Comparison of ENCODE assay signal across 8 cellular contexts in genomic region chr11:83827940-83828554, GRCh38.
DNase-seq lines count a peak whose midpoint lies in the region; ATAC-seq and TF ChIP-seq lines count a peak whose summit lies in the region.

No MANE protein-coding gene starts in this region.

- peak; percentile 68 for ATAC-seq in HG02571 (IDR thresholded peaks at IDR 0.05; ENCODE audit: unreplicated experiment)
- no peak for ATAC-seq in thoracic aorta (ENCODE audit: insufficient number of reproducible peaks, low FRiP score, low read depth)

- no peaks in the 10 kb centered on the region for H3K27me3 ChIP-seq in WERI-Rb-1 (ENCODE audit: insufficient read depth, low read depth, severe bottlenecking)
- H3K27me3 ChIP-seq in thoracic aorta (replicated peaks; ENCODE audit: insufficient read depth) = no peaks in the 10 kb centered on the region

- H3K4me3 ChIP-seq in WERI-Rb-1 (ENCODE audit: low read depth, low read length) (no peak overlapping the region), thoracic aorta (peak overlapping the region; percentile 49)

- H3K27ac ChIP-seq in WERI-Rb-1 (no peak overlapping the region), thoracic aorta (no peak overlapping the region)

- TF ChIP-seq CTCF in WERI-Rb-1 (IDR thresholded peaks at IDR 0.05; ENCODE audit: low read depth, low read length) = peak; percentile 36; the same call in 1 of the 2 replicates
- peak; percentile 35 for TF ChIP-seq CTCF in thoracic aorta (IDR thresholded peaks at IDR 0.05)

- H3K4me1 ChIP-seq in thoracic aorta (ENCODE audit: control insufficient read depth in 1 of 2, low read depth in 2 of 2) = no peaks in the 10 kb centered on the region

- DNase-seq in NOMO-1 treated with DMSO at 0.1 percent for 48 hours (lab: John Stamatoyannopoulos, UW; ENCODE audit: unreplicated experiment) (peak; percentile 53), NOMO-1 treated with dmso at 0.1 percent for 144 hours (lab: John Stamatoyannopoulos, UW; ENCODE audit: unreplicated experiment) (no peak), NCI-H1092 (lab: John Stamatoyannopoulos, UW) (peak; percentile 19), WERI-Rb-1 (peak; percentile 16), iPS-NIHi7 (ENCODE audit: extremely low spot score) (peak; percentile 55), thoracic aorta (ENCODE audit: low spot score) (no peak)
- DNase-seq in activated CD4-positive, alpha-beta T cell treated with anti-CD3 and anti-CD28 coated beads for 48 hours = no peak

- H3K36me3 ChIP-seq in WERI-Rb-1 = no peaks in the 10 kb centered on the region
- no peaks in the 10 kb centered on the region for H3K36me3 ChIP-seq in thoracic aorta

- H3K9me3 ChIP-seq in WERI-Rb-1 (ENCODE audit: severe bottlenecking) (no peaks in the 10 kb centered on the region), thoracic aorta (no peaks in the 10 kb centered on the region)

Comparison
In these comparisons a context has a peak if more than half of its experiments do, and no peak if none do; other contexts are left out.
1. DNase-seq: peak in NOMO-1 treated with DMSO at 0.1 percent for 48 hours (single experiment), NCI-H1092 (single experiment), WERI-Rb-1 (single experiment) and iPS-NIHi7 (single experiment); none in NOMO-1 treated with dmso at 0.1 percent for 144 hours (single experiment), thoracic aorta (single experiment) and activated CD4-positive, alpha-beta T cell treated with anti-CD3 and anti-CD28 coated beads for 48 hours (single experiment).